ENCODE assay signal across 9 cellular contexts in genomic region chr1:205600085-205600484, GRCh38. TPM values are rescaled to one million over a fixed set of nuclear protein-coding genes. Genes with fewer than 3 reads are reported as not detected.
A peak's percentile ranks its signal among the peaks of the same experiment; 100 is the strongest.
DNase-seq lines count a peak whose midpoint lies in the region; ATAC-seq and TF ChIP-seq lines count a peak whose summit lies in the region.
"Had no signal": no experiment of that assay in that cellular context is flagged by ENCODE, and none has a peak within 500 bp of the region (broad histone marks: within the 10 kb centered on the region; RNA-seq: fewer than 3 reads in every experiment).

No MANE protein-coding gene starts in this region.

- peak; percentile 57 for ATAC-seq in GM18907 (IDR thresholded peaks at IDR 0.05; ENCODE audit: unreplicated experiment)
- ATAC-seq in HG03439 (IDR thresholded peaks at IDR 0.05; ENCODE audit: unreplicated experiment): peak; percentile 47
- ATAC-seq in gastrocnemius medialis: no peak
- no peak for ATAC-seq in HG02610 (IDR thresholded peaks at IDR 0.05; ENCODE audit: unreplicated experiment)
- ATAC-seq in HG03280 (IDR thresholded peaks at IDR 0.05; ENCODE audit: unreplicated experiment): no peak

- in situ Hi-C loops in gastrocnemius medialis (cut with MboI; ENCODE audit: low sequenced_read_pairs in 4 of 4): no loop called here

- H3K36me3 ChIP-seq in gastrocnemius medialis: no peaks in the 10 kb centered on the region

- H3K4me1 Mint-ChIP-seq in chondrocyte (ENCODE audit: low read depth): peaks cover 34% of the 10 kb centered on the region
- H3K4me1 Mint-ChIP-seq: neural crest cell had no signal

- H3K4me3 ChIP-seq in skin epidermis (no peak overlapping the region), gastrocnemius medialis (no peak overlapping the region)

- no peak for TF ChIP-seq POLR2A in gastrocnemius medialis (IDR thresholded peaks at IDR 0.05)

- H3K9me3 ChIP-seq in gastrocnemius medialis: no peaks in the 10 kb centered on the region

- DNase-seq in chondrocyte (ENCODE audit: low spot score) (no peak), NCI-H1105 (lab: John Stamatoyannopoulos, UW) (no peak), gastrocnemius medialis (no peak)

- H3K9me3 Mint-ChIP-seq in chondrocyte (ENCODE audit: low read depth): no peaks in the 10 kb centered on the region

- H3K36me3 Mint-ChIP-seq in chondrocyte (ENCODE audit: low read depth): peaks cover 4% of the 10 kb centered on the region

- peak overlapping the region; percentile 92 for H3K27ac Mint-ChIP-seq in chondrocyte (ENCODE audit: unreplicated experiment)

- intact Hi-C loops in gastrocnemius medialis (cut with DNase I; ENCODE audit: low total_unique reads): no loop called here

- TF ChIP-seq CTCF in chondrocyte (IDR thresholded peaks at IDR 0.05): peak; percentile 45
- no peak for TF ChIP-seq CTCF in gastrocnemius medialis (IDR thresholded peaks at IDR 0.05 in 4 of 5, conservative IDR thresholded peaks at IDR 0.05 in 1 of 5)

- no peak overlapping the region for H3K4me3 Mint-ChIP-seq in chondrocyte (ENCODE audit: unreplicated experiment)
- H3K4me3 Mint-ChIP-seq: neural crest cell had no signal

- peaks cover 7 to 19% of the 10 kb centered on the region in 2 donors for H3K4me1 ChIP-seq in gastrocnemius medialis

- H3K27me3 ChIP-seq in gastrocnemius medialis: no peaks in the 10 kb centered on the region

- H3K27me3 Mint-ChIP-seq in chondrocyte (ENCODE audit: low read depth): no peaks in the 10 kb centered on the region

- H3K27ac ChIP-seq in skin epidermis (peak overlapping the region in 20 of 21 experiments; percentile 9 to 79 (median 62)), gastrocnemius medialis (peak overlapping the region in 2 of 4 donors; percentile 55 to 64)

RNA-seq across cellular contexts. Expression of gene ELK4, which starts 31.7 kb away (rescaled TPM):
- total RNA-seq in chondrocyte: 33.0 to 37.2 TPM (median 35.6 TPM) in 3 replicates
- 10 to 100 TPM; 17.3 to 24.2 (median 20.1) TPM for total RNA-seq in gastrocnemius medialis

Comparison
In these comparisons a context has a peak if more than half of its experiments do, and no peak if none do; other contexts are left out.
1. ATAC-seq: peak in GM18907 (single experiment) and HG03439 (single experiment); none in gastrocnemius medialis (0 of 2), HG02610 (single experiment) and HG03280 (single experiment).